ENCODE assay signal across 8 cellular contexts in the genomic region with DNA sequence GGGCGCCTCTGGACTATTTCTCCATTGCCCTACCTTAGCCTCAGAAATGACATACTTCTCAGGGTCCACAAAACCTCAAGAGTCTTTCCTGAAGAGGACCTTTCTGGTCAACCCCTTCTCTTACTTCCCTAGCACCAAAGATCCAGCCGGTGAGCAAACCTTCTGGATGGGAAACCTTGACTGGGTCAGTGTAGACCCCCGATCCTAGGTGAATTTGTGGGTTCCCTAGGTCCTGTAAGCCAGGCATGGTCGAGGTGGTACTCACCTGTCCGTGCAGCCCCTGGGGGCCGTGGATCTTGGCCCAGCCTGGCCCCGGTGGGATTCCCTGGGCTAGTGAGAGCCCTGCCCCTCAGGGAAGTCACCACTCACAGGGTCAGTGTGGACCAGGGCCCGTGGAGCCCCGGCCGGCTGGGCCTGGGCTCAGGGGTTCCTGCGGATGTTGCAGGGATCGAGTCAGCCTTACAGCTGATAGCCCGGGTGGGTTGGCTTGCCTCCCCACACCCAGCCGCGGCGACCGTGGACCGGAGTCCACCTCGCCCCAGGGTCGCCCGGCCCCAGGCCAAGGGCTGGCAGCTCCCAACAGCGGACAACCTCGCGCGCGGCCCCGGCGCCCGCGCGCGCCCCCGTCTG. TPM values are rescaled to one million over a fixed set of nuclear protein-coding genes. Genes with fewer than 3 reads are reported as not detected.
DNase-seq lines count a peak whose midpoint lies in the region; ATAC-seq and TF ChIP-seq lines count a peak whose summit lies in the region.

No MANE protein-coding gene starts in this region.

- POLR2A ChIA-PET in GM10248 (lab: Yijun Ruan, JAX) = interaction anchor here (1.3 kb wide), 1 partner anchor 20 kb away, joined by 5 read pairs; no protein-coding TSS in a partner anchor

- peaks cover 50% of the 10 kb centered on the region for H3K36me3 ChIP-seq in muscle layer of colon (ENCODE audit: insufficient read depth, low read length)

- H3K4me3 ChIP-seq in LNCaP clone FGC (ENCODE audit: low read depth, low read length) (peak overlapping the region; percentile 77), dorsolateral prefrontal cortex (peak overlapping the region; percentile 58 to 98 (median 91)), muscle layer of colon (ENCODE audit: low read depth in 1 of 2, low read length in 2 of 2) (peak overlapping the region; percentile 83 to 91)

- intact Hi-C loops in dorsolateral prefrontal cortex (cut with DNase I) = loop anchor here in 1 of 2 donors (1.0 to 5.0 kb wide), 2 partner anchors 10 to 63 kb away; no protein-coding TSS in a partner anchor

- DNase-seq in GM10248 (ENCODE audit: extremely low spot score) = peak; percentile 76
- DNase-seq in LNCaP clone FGC (ENCODE audit: low read depth) = no peak
- DNase-seq in dorsolateral prefrontal cortex = peak in 1 of 10 donors; percentile 64
- no peak for DNase-seq in NCI-H446 treated with DMSO at 0.1 percent for 48 hours (lab: John Stamatoyannopoulos, UW)
- no peak for DNase-seq in NCI-H345 treated with DMSO at 0.1 percent for 48 hours (lab: John Stamatoyannopoulos, UW; ENCODE audit: unreplicated experiment)
- DNase-seq in COR-L47 (lab: John Stamatoyannopoulos, UW) = no peak

- ATAC-seq in GM21737 (IDR thresholded peaks at IDR 0.05; ENCODE audit: unreplicated experiment) = peak; percentile 38

- H3K9ac ChIP-seq in muscle layer of colon (ENCODE audit: low read length) = peak overlapping the region; percentile 88

- no peaks in the 10 kb centered on the region for H3K27me3 ChIP-seq in dorsolateral prefrontal cortex
- H3K27me3 ChIP-seq in muscle layer of colon (ENCODE audit: control insufficient read depth in 1 of 2, insufficient read depth in 2 of 2, low read length in 2 of 2) = no peaks in the 10 kb centered on the region

- no peaks in the 10 kb centered on the region for H3K9me3 ChIP-seq in muscle layer of colon (ENCODE audit: low read length)

- H3K27ac ChIP-seq in dorsolateral prefrontal cortex = peak overlapping the region; percentile 77 to 99 (median 95)
- H3K27ac ChIP-seq in muscle layer of colon (ENCODE audit: low read depth, low read length) = peak overlapping the region; percentile 96

- CTCF ChIA-PET in GM10248 (lab: Yijun Ruan, JAX) = interaction anchor here (1.2 to 3.3 kb wide), 4 partner anchors 17 to 67 kb away, joined by 3 to 15 read pairs (median 4); a partner anchor contains a TSS

- H3K4me1 ChIP-seq in muscle layer of colon (ENCODE audit: insufficient read depth, low read length) = peaks cover 24% of the 10 kb centered on the region

- no peak for TF ChIP-seq CTCF in GM10248 (IDR thresholded peaks at IDR 0.05; ENCODE audit: control extremely low read depth, extremely low read depth, low read depth, missing control alignments)
- no peak for TF ChIP-seq CTCF in LNCaP clone FGC (IDR thresholded peaks at IDR 0.05; ENCODE audit: control insufficient read depth, extremely low read depth, insufficient read depth)
- no peak for TF ChIP-seq CTCF in dorsolateral prefrontal cortex (IDR thresholded peaks at IDR 0.05 in 54 of 56, conservative IDR thresholded peaks at IDR 0.05 in 2 of 56; ENCODE audit: low read depth in 1 of 56, partially characterized antibody in 56 of 56)

RNA-seq across cellular contexts. Expression of a gene that starts 0.6 kb away (rescaled TPM):
- total RNA-seq in dorsolateral prefrontal cortex = 100 to 1,000 TPM in 19 of 120 experiments, 10 to 100 TPM in 101; 65.7 to 122 (median 90.2) TPM

RNA-seq across cellular contexts. Expression of a gene that starts 0.7 kb away (rescaled TPM):
- 100 to 1,000 TPM in 8 of 120 experiments, 10 to 100 TPM in 112; 34.9 to 110 (median 67.6) TPM for total RNA-seq in dorsolateral prefrontal cortex

RNA-seq across cellular contexts. Expression of a gene that starts 10.1 kb away (rescaled TPM):
- total RNA-seq in dorsolateral prefrontal cortex = 10 to 100 TPM; 25.8 to 68.6 (median 40.0) TPM

RNA-seq across cellular contexts. Expression of a gene that starts 16.4 kb away (rescaled TPM):
- 10 to 100 TPM in 1 of 120 experiments, 1 to 10 TPM in 119; 2.9 to 10.5 (median 5.6) TPM for total RNA-seq in dorsolateral prefrontal cortex

RNA-seq across cellular contexts. Expression of a gene that starts 16.4 kb away (rescaled TPM):
- 10 to 100 TPM; 12.1 to 36.1 (median 21.5) TPM for total RNA-seq in dorsolateral prefrontal cortex
